ENCODE assay signal across 15 cellular contexts in genomic region chr21:22728091-22728490, GRCh38.
"Had no signal": no experiment of that assay in that cellular context is flagged by ENCODE, and none has a peak within 500 bp of the region (broad histone marks: within the 10 kb centered on the region; RNA-seq: fewer than 3 reads in every experiment).

No MANE protein-coding gene starts in this region.

- H3K9me3 ChIP-seq: ascending aorta, right atrium auricular region, suprapubic skin, upper lobe of right lung had no signal

- H3K27ac ChIP-seq: ascending aorta, heart left ventricle, right atrium auricular region, suprapubic skin, upper lobe of right lung had no signal

- H3K36me3 ChIP-seq: ascending aorta, heart left ventricle, right atrium auricular region, suprapubic skin, upper lobe of right lung had no signal

- H3K4me1 ChIP-seq: ascending aorta, heart left ventricle, right atrium auricular region, suprapubic skin, upper lobe of right lung had no signal

- H3K27me3 ChIP-seq: ascending aorta, heart left ventricle, right atrium auricular region, suprapubic skin, upper lobe of right lung had no signal

- H3K4me3 ChIP-seq: ascending aorta, heart left ventricle, right atrium auricular region, suprapubic skin, upper lobe of right lung had no signal

- DNase-seq: activated CD4-positive, alpha-beta T cell treated with anti-CD3 and anti-CD28 coated beads for 1 hour; activated CD4-positive, alpha-beta T cell treated with anti-CD3 and anti-CD28 coated beads, Interleukin-2, amount 50 U/mL, for 48 hours; activated CD8-positive, alpha-beta memory T cell treated with anti-CD3 and anti-CD28 coated beads, Interleukin-2, amount 10 ng/mL, durations not matched to agents 7 days and 5 days; activated naive CD4-positive, alpha-beta T cell treated with anti-CD3 and anti-CD28 coated beads, Interleukin-2, amount 10 ng/mL, durations not matched to agents 7 days and 5 days; activated T-cell treated with anti-CD3 and anti-CD28 coated beads, Interleukin-2, amount 50 U/mL, for 1 hour; dermis blood vessel endothelial cell; effector memory CD8-positive, alpha-beta T cell; heart left ventricle; nephron progenitor cell; small intestine; stimulated activated naive CD8-positive, alpha-beta T cell treated with anti-CD3 and anti-CD28 coated beads, Interleukin-15, Interleukin-2, amounts not matched to agents 100 U/mL and 50 U/mL, for 24 hours; upper lobe of right lung had no signal
